In genomic region chr4:55947912-55948725, GRCh38 we compare ENCODE assay signal across 8 cellular contexts. TPM values are rescaled to one million over a fixed set of nuclear protein-coding genes. Genes with fewer than 3 reads are reported as not detected.
DNase-seq lines count a peak whose midpoint lies in the region; ATAC-seq, FAIRE-seq and TF ChIP-seq lines count a peak whose summit lies in the region.

No MANE protein-coding gene starts in this region.

- peak; percentile 85 for FAIRE-seq in endothelial cell of umbilical vein (lab: Jason Lieb, UNC)

- intact Hi-C loops in activated CD4-positive, alpha-beta T cell treated with anti-CD3 and anti-CD28 coated beads for 36 hours (cut with DNase I, micrococcal nuclease), result loop anchor here (1.0 to 10.0 kb wide), 19 partner anchors 41 to 1883 kb away; partner anchors contain the start of genes EXOC1 (in 2 of the 2), AASDH (in 1 of the 2), CHIC2 (in 1 of the 2) and CLOCK (in 1 of the 2)
- intact Hi-C loops in endothelial cell of umbilical vein (cut with micrococcal nuclease) (loop anchor here (1.0 to 10.0 kb wide), 9 partner anchors 82 to 597 kb away; partner anchors contain the start of genes AASDH, EXOC1, PAICS and PPAT), natural killer cell (cut with micrococcal nuclease) (loop anchor here (1.0 to 2.0 kb wide), 4 partner anchors 353 to 889 kb away; partner anchors contain the start of genes AASDH and PPAT)

- ATAC-seq in GM19035 (IDR thresholded peaks at IDR 0.05; ENCODE audit: unreplicated experiment) (peak; percentile 13), natural killer cell (peak; percentile 16 to 30 (median 19))
- peak; percentile 48 for ATAC-seq in activated CD4-positive, alpha-beta T cell treated with anti-CD3 and anti-CD28 coated beads for 36 hours

- H2AFZ ChIP-seq in endothelial cell of umbilical vein (ENCODE audit: low read depth, low read length), result peak overlapping the region; percentile 10

- H3K4me3 ChIP-seq in Jurkat, Clone E6-1 (ENCODE audit: low read length), result peak overlapping the region; percentile 84
- peak overlapping the region; percentile 50 to 99 (median 72) for H3K4me3 ChIP-seq in endothelial cell of umbilical vein (replicated peaks in 1 of 3; ENCODE audit: insufficient read depth in 1 of 3, low read depth in 1 of 3, low read length in 3 of 3)

- H3K27me3 ChIP-seq in endothelial cell of umbilical vein (ENCODE audit: control insufficient read depth in 2 of 2, insufficient read depth in 2 of 2, low read length in 2 of 2), result no peaks in the 10 kb centered on the region

- peak overlapping the region; percentile 94 for H3K27ac Mint-ChIP-seq in activated CD4-positive, alpha-beta T cell treated with anti-CD3 and anti-CD28 coated beads for 36 hours
- H3K27ac Mint-ChIP-seq in natural killer cell, result peak overlapping the region; percentile 95 to 98
- H3K27ac Mint-ChIP-seq in type B pancreatic cell, result peak overlapping the region; percentile 82

- peaks cover 60% of the 10 kb centered on the region for H3K79me2 ChIP-seq in endothelial cell of umbilical vein (ENCODE audit: control insufficient read depth, insufficient read depth, low read length)

- dilution Hi-C loops in endothelial cell of umbilical vein (cut with MboI; ENCODE audit: extremely low pct_ligation_motif_present, low sequenced_read_pairs), result no loop called here

- no TSS peak for BruUV-seq in endothelial cell of umbilical vein (replicated peaks; lab: Mats Ljungman, UMichigan)

- H3K4me1 ChIP-seq in endothelial cell of umbilical vein (ENCODE audit: control insufficient read depth, extremely low read depth, insufficient read depth, low read length), result peaks cover 31% of the 10 kb centered on the region

- H3K9me3 Mint-ChIP-seq in activated CD4-positive, alpha-beta T cell treated with anti-CD3 and anti-CD28 coated beads for 36 hours (ENCODE audit: low read depth), result no peaks in the 10 kb centered on the region
- H3K9me3 Mint-ChIP-seq in natural killer cell, result no peaks in the 10 kb centered on the region
- H3K9me3 Mint-ChIP-seq in type B pancreatic cell, result no peaks in the 10 kb centered on the region

- CTCF ChIA-PET in activated CD4-positive, alpha-beta T cell treated with anti-CD3 and anti-CD28 coated beads for 36 hours (lab: Charles Lee), result interaction anchor here (0.5 to 2.6 kb wide), 25 partner anchors 8 to 888 kb away, joined by 3 to 17 read pairs (median 4); partner anchors contain the start of genes AASDH, PPAT, SRD5A3 and TMEM165
- CTCF ChIA-PET in endothelial cell of umbilical vein (lab: Charles Lee), result interaction anchor here (0.5 to 3.0 kb wide), 39 partner anchors 8 to 888 kb away, joined by 3 to 57 read pairs (median 4); partner anchors contain the start of genes AASDH, PAICS and PPAT

- no peaks in the 10 kb centered on the region for H3K27me3 Mint-ChIP-seq in activated CD4-positive, alpha-beta T cell treated with anti-CD3 and anti-CD28 coated beads for 36 hours
- H3K27me3 Mint-ChIP-seq in natural killer cell (ENCODE audit: low read depth in 2 of 2) (no peaks in the 10 kb centered on the region), type B pancreatic cell (peaks cover 5% of the 10 kb centered on the region)

- peak; percentile 68 for DNase-seq in AG09319 (ENCODE audit: extremely low read depth, low read depth)
- peak; percentile 57 for DNase-seq in Jurkat, Clone E6-1 (ENCODE audit: low read depth, low spot score)
- DNase-seq in activated CD4-positive, alpha-beta T cell treated with anti-CD3 and anti-CD28 coated beads for 36 hours, result peak; percentile 65
- peak; percentile 98 for DNase-seq in endothelial cell of umbilical vein (ENCODE audit: low read depth, low spot score)
- DNase-seq in natural killer cell, result no peak
- no peak for DNase-seq in type B pancreatic cell (ENCODE audit: extremely low spot score, unreplicated experiment)
- DNase-seq in occipital lobe (lab: John Stamatoyannopoulos, UW), result no peak

- no peaks in the 10 kb centered on the region for H3K9me1 ChIP-seq in endothelial cell of umbilical vein (replicated peaks; ENCODE audit: control insufficient read depth, extremely low read depth, insufficient read depth, low read length)

- H3K27ac ChIP-seq in endothelial cell of umbilical vein (ENCODE audit: insufficient read depth, low read depth, low read length), result peak overlapping the region; percentile 100

- TF ChIP-seq CTCF in AG09319 (IDR thresholded peaks at IDR 0.05; ENCODE audit: low read depth, low read length), result no peak
- TF ChIP-seq CTCF in endothelial cell of umbilical vein (IDR thresholded peaks at IDR 0.05; ENCODE audit: extremely low read depth in 1 of 2, insufficient read depth in 1 of 2, low read depth in 1 of 2, low read length in 2 of 2), result no peak
- no peak for TF ChIP-seq CTCF in natural killer cell (IDR thresholded peaks at IDR 0.05)
- no peak for TF ChIP-seq CTCF in type B pancreatic cell (conservative IDR thresholded peaks at IDR 0.05)

- H3K36me3 ChIP-seq in endothelial cell of umbilical vein (ENCODE audit: control insufficient read depth in 2 of 2, extremely low read depth in 1 of 2, insufficient read depth in 2 of 2, low read length in 2 of 2), result no peaks in the 10 kb centered on the region

- peak overlapping the region; percentile 99 for H3K9ac ChIP-seq in endothelial cell of umbilical vein (replicated peaks; ENCODE audit: extremely low read depth, insufficient read depth, low read length)

- TF ChIP-seq POLR2A in endothelial cell of umbilical vein (IDR thresholded peaks at IDR 0.05; ENCODE audit: low read depth, low read length), result peak; percentile 86

- no peaks in the 10 kb centered on the region for H4K20me1 ChIP-seq in endothelial cell of umbilical vein (replicated peaks; ENCODE audit: control insufficient read depth, extremely low read depth, insufficient read depth, low read length)

- H3K4me3 Mint-ChIP-seq in activated CD4-positive, alpha-beta T cell treated with anti-CD3 and anti-CD28 coated beads for 36 hours, result peak overlapping the region; percentile 79
- H3K4me3 Mint-ChIP-seq in natural killer cell (peak overlapping the region; percentile 95), type B pancreatic cell (peak overlapping the region; percentile 89)

- H3K4me1 Mint-ChIP-seq in activated CD4-positive, alpha-beta T cell treated with anti-CD3 and anti-CD28 coated beads for 36 hours, result peaks cover 37% of the 10 kb centered on the region
- H3K4me1 Mint-ChIP-seq in natural killer cell (peaks cover 25 to 26% of the 10 kb centered on the region in 2 donors), type B pancreatic cell (ENCODE audit: unreplicated experiment) (peaks cover 24% of the 10 kb centered on the region)

- peak overlapping the region; percentile 84 for H3K4me2 ChIP-seq in endothelial cell of umbilical vein (ENCODE audit: insufficient read depth, low read length)

- peaks cover 3% of the 10 kb centered on the region for H3K36me3 Mint-ChIP-seq in activated CD4-positive, alpha-beta T cell treated with anti-CD3 and anti-CD28 coated beads for 36 hours (ENCODE audit: low read depth)
- no peaks in the 10 kb centered on the region for H3K36me3 Mint-ChIP-seq in natural killer cell
- no peaks in the 10 kb centered on the region for H3K36me3 Mint-ChIP-seq in type B pancreatic cell

- H3K9me3 ChIP-seq in endothelial cell of umbilical vein (replicated peaks; ENCODE audit: control insufficient read depth, insufficient read depth, low read length), result no peaks in the 10 kb centered on the region

- POLR2A ChIA-PET in activated CD4-positive, alpha-beta T cell treated with anti-CD3 and anti-CD28 coated beads for 36 hours (lab: Charles Lee), result interaction anchor here (1.1 to 2.3 kb wide), 4 partner anchors 46 to 583 kb away, joined by 3 to 20 read pairs (median 6); partner anchors contain the start of genes AASDH, PAICS and PPAT
- POLR2A ChIA-PET in endothelial cell of umbilical vein (lab: Charles Lee), result interaction anchor here (0.7 to 2.3 kb wide), 5 partner anchors 22 to 488 kb away, joined by 4 to 8 read pairs (median 5); partner anchors contain the start of genes AASDH, PAICS and PPAT

TF ChIP-seq in endothelial cell of umbilical vein, 7 proteins besides CTCF, POLR2A, EP300 and RAD21:
- TF ChIP-seq POLR2AphosphoS5 (IDR thresholded peaks at IDR 0.05; ENCODE audit: insufficient read depth, low read depth, low read length) (peak; percentile 88), MAX (IDR thresholded peaks at IDR 0.05; ENCODE audit: insufficient read depth, insufficient read length) (no peak), MYC (IDR thresholded peaks at IDR 0.05; ENCODE audit: low read depth, low read length) (no peak), EZH2 (IDR thresholded peaks at IDR 0.05; ENCODE audit: borderline replicate concordance, low read depth, low read length, severe bottlenecking) (no peak), JUN (IDR thresholded peaks at IDR 0.05; ENCODE audit: borderline replicate concordance, insufficient read depth, insufficient read length, low read depth) (peak; percentile 92), GATA2 (IDR thresholded peaks at IDR 0.05; ENCODE audit: insufficient read depth, insufficient read length, low read depth, low read length) (peak; percentile 37), FOS (IDR thresholded peaks at IDR 0.05; ENCODE audit: borderline replicate concordance, insufficient read depth, low read length) (peak; percentile 71)

RNA-seq across cellular contexts. Expression of gene CEP135, which starts 0.6 kb away (rescaled TPM):
- 11.3 TPM for polyA plus RNA-seq in Jurkat, Clone E6-1 (2012; ENCODE audit: insufficient read depth, insufficient read length)
- total RNA-seq in activated CD4-positive, alpha-beta T cell treated with anti-CD3 and anti-CD28 coated beads for 36 hours, result 10 to 100 TPM; 17.0 to 17.5 TPM
- 14.7 and 15.3 TPM in 2 replicates for total RNA-seq in endothelial cell of umbilical vein
- 1.6 and 2.8 TPM in 2 replicates for polyA plus RNA-seq in endothelial cell of umbilical vein
- 3.1 and 3.2 TPM in 2 replicates for polyA plus RNA-seq in endothelial cell of umbilical vein (2011; cell fraction: cytosol; rRNA removed)
- 14.4 and 19.8 TPM in 2 replicates for polyA plus RNA-seq in endothelial cell of umbilical vein (2011; cell fraction: nucleus; rRNA removed)
- 3.5 and 5.4 TPM in 2 replicates for polyA plus RNA-seq in endothelial cell of umbilical vein (2012)
- polyA minus RNA-seq in endothelial cell of umbilical vein, result 8.0 and 9.1 TPM in 2 replicates
- 1.6 TPM for polyA minus RNA-seq in endothelial cell of umbilical vein (2011; cell fraction: cytosol; rRNA and poly(A)+ RNA removed)
- 45.2 and 64.1 TPM in 2 replicates for polyA minus RNA-seq in endothelial cell of umbilical vein (2011; cell fraction: nucleus; rRNA and poly(A)+ RNA removed)
- total RNA-seq in natural killer cell, result 10 to 100 TPM; 18.7 to 24.4 (median 19.9) TPM
- 6.7 and 16.8 TPM in 2 replicates for total RNA-seq in type B pancreatic cell (ENCODE audit: low replicate concordance)
- total RNA-seq in occipital lobe, result 42.0 TPM

Comparison
In these comparisons a context has a peak if more than half of its experiments do, and no peak if none do; other contexts are left out.
1. DNase-seq: peak in AG09319 (single experiment), Jurkat, Clone E6-1 (single experiment), activated CD4-positive, alpha-beta T cell treated with anti-CD3 and anti-CD28 coated beads for 36 hours (single experiment) and endothelial cell of umbilical vein (single experiment); none in natural killer cell (single experiment), type B pancreatic cell (single experiment) and occipital lobe (single experiment).
2. Peak in every context shown above with its lines, with median percentiles within 50 percentile points of each other: ATAC-seq, H3K27ac Mint-ChIP-seq and H3K4me3 Mint-ChIP-seq.